ENCODE assay signal across 22 cellular contexts in the genomic region with DNA sequence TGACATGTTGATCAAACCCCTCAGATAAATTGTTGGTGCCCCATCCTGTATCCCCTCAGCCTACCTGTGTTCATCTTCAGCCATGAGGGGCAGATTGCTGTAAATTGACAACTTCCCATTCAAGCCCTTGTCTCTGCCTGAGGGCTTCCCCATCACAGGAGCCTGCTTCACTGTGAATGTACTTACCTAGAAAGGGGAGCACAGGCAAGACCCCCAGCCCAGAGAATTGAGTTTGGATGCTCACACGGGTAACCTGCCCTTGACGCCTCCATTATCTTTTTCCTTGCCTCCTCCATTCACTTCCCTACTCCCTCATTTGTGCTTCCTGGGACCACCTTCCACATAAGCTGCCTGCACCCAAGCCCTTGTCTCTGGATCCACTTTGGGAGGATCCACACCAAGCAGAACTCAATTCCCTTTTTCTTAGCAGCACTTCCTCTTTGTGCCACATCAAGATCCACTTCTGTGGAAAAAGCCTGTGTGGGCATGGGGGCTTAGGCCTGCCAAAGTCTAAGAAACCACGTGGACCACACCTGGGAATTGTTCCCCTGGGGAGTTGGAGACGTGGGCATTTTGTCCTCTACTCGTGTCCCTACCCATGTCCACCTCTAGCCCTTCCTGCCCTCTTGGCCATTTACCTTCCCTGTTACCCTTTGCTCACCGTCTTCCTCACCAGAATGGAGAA.
"Had no signal": no experiment of that assay in that cellular context is flagged by ENCODE, and none has a peak within 500 bp of the region (broad histone marks: within the 10 kb centered on the region; RNA-seq: fewer than 3 reads in every experiment).

No MANE protein-coding gene starts in this region.

- DNase-seq: activated CD4-positive, alpha-beta T cell treated with anti-CD3 and anti-CD28 coated beads for 36 hours; activated CD4-positive, alpha-beta T cell treated with anti-CD3 and anti-CD28 coated beads, Interleukin-2, amount 50 U/mL, for 1 hour; activated CD8-positive, alpha-beta memory T cell treated with anti-CD3 and anti-CD28 coated beads, Interleukin-2, amount 50 U/mL, for 4 hours; activated CD8-positive, alpha-beta T cell treated with anti-CD3 and anti-CD28 coated beads for 36 hours; activated naive CD4-positive, alpha-beta T cell treated with anti-CD3 and anti-CD28 coated beads, Interleukin-2, amount 50 U/mL, for 16 hours; activated naive CD8-positive, alpha-beta T cell treated with anti-CD3 and anti-CD28 coated beads, Interleukin-2, amount 10 ng/mL, durations not matched to agents 7 days and 5 days; adrenal gland; anterior cingulate cortex; NCI-H1048; NCI-H2029; NCI-H2107; NCI-H2171 treated with DMSO at 0.1 percent for 48 hours; NCI-H510A treated with DMSO at 0.1 percent for 48 hours; NCI-H69; NK-92 treated with Interleukin-12 subunit alpha and Interleukin-12 subunit beta, amount 100 ng/mL, for 24 hours; RPMI8226; T-helper 1 cell; WERI-Rb-1 had no signal

- H3K27me3 ChIP-seq: adrenal gland had no signal

- H3K9ac ChIP-seq: KMS-11 had no signal

- H3K36me3 ChIP-seq: adrenal gland, WERI-Rb-1 had no signal

- H3K27ac ChIP-seq: adrenal gland, KMS-11, SK-N-MC, WERI-Rb-1 had no signal

- H3K4me2 ChIP-seq: KMS-11 had no signal

- H3K9me3 ChIP-seq: adrenal gland had no signal

- H3K4me3 ChIP-seq: adrenal gland, SK-N-MC had no signal

- ATAC-seq: activated CD4-positive, alpha-beta T cell treated with anti-CD3 and anti-CD28 coated beads for 36 hours; activated CD8-positive, alpha-beta T cell treated with anti-CD3 and anti-CD28 coated beads for 36 hours; Panc1; Right ventricle myocardium inferior had no signal
